ENCODE assay signal across 15 cellular contexts in the genomic region with DNA sequence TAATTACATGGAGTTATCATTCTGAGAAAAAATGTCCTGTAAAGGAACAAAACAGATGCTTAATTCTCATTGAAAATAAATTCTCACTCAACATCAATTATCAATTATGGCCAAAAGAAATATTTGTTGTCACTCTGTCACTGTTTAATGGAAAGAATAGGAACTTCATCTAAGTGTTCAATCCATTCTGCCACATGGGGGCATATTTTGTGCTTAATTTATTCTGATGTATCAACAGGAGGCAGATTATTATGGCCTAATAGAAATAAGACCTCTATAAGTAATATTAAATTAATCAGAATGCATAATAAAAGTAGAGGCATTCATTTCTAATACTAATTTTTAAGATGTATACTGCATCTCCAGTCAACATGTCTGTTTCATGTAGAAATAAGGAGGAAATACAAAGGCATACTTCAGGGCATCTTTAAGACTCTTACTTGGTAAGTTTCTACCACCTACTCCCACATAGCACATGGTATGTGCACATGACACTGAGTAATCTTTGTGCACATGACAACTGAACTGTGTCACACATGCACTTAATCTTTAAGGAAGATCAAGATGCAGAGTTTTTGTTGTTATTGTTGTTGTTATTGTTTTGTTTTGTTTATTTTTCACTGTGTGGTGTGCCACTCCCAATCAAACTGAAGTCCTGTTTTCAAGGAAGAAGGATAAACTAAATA.
DNase-seq lines count a peak whose midpoint lies in the region; ATAC-seq, FAIRE-seq and TF ChIP-seq lines count a peak whose summit lies in the region.
"Had no signal": no experiment of that assay in that cellular context is flagged by ENCODE, and none has a peak within 500 bp of the region (broad histone marks: within the 10 kb centered on the region; RNA-seq: fewer than 3 reads in every experiment).

No MANE protein-coding gene starts in this region.

- FAIRE-seq in urothelium cell line (lab: Jason Lieb, UNC): no peak

- peak; percentile 5 for TF ChIP-seq CTCF in AG09309 (IDR thresholded peaks at IDR 0.05; ENCODE audit: control insufficient read depth, insufficient read depth, low read depth, low read length, missing control alignments)
- TF ChIP-seq CTCF in HFFc6 (IDR thresholded peaks at IDR 0.05): peak; percentile 71
- TF ChIP-seq CTCF in VCaP (conservative IDR thresholded peaks at IDR 0.05): 0 out of 2 replicates have a peak, but pooled peaks have one; percentile 14
- peak; percentile 10 for TF ChIP-seq CTCF in fibroblast of villous mesenchyme (IDR thresholded peaks at IDR 0.05; ENCODE audit: insufficient read depth, low read depth, low read length)

- H3K4me3 Mint-ChIP-seq in HFFc6: no peak overlapping the region
- H3K4me3 Mint-ChIP-seq: activated naive CD4-positive, alpha-beta T cell treated with anti-CD3 and anti-CD28 coated beads, Interleukin-2, amount 10 ng/mL, durations not matched to agents 7 days and 5 days had no signal

- H3K4me3 ChIP-seq in AG09309 (ENCODE audit: control insufficient read depth, low read depth, low read length) (no peak overlapping the region), fibroblast of villous mesenchyme (ENCODE audit: low read depth, low read length) (no peak overlapping the region)
- H3K4me3 ChIP-seq: heart right ventricle, thoracic aorta had no signal

- DNase-seq in AG09309 (ENCODE audit: low read depth) (no peak), HFFc6 (peak; percentile 18), fibroblast of villous mesenchyme (ENCODE audit: low read depth) (no peak), urothelium cell line (ENCODE audit: low spot score) (no peak)
- DNase-seq in activated CD4-positive, alpha-beta T cell treated with anti-CD3 and anti-CD28 coated beads for 1 hour: no peak
- DNase-seq: activated naive CD4-positive, alpha-beta T cell treated with anti-CD3 and anti-CD28 coated beads, Interleukin-2, amount 10 ng/mL, durations not matched to agents 7 days and 5 days; C1 segment of cervical spinal cord; heart right ventricle; NCI-H1105 treated with DMSO at 0.1 percent for 48 hours; NCI-H446 had no signal

- H3K27ac Mint-ChIP-seq in HFFc6: peak overlapping the region; percentile 3; the same call in 1 of the 2 replicates
- H3K27ac Mint-ChIP-seq: activated naive CD4-positive, alpha-beta T cell treated with anti-CD3 and anti-CD28 coated beads, Interleukin-2, amount 10 ng/mL, durations not matched to agents 7 days and 5 days had no signal

- H3K4me1 Mint-ChIP-seq in HFFc6 (ENCODE audit: low read depth): peaks cover 28% of the 10 kb centered on the region
- H3K4me1 Mint-ChIP-seq: activated naive CD4-positive, alpha-beta T cell treated with anti-CD3 and anti-CD28 coated beads, Interleukin-2, amount 10 ng/mL, durations not matched to agents 7 days and 5 days had no signal

- H3K27ac ChIP-seq in VCaP: no peak overlapping the region
- H3K27ac ChIP-seq: heart right ventricle, thoracic aorta had no signal

- ATAC-seq in GM21447 (IDR thresholded peaks at IDR 0.05; ENCODE audit: unreplicated experiment) (no peak), GM18868 (IDR thresholded peaks at IDR 0.05; ENCODE audit: unreplicated experiment) (no peak)
- ATAC-seq: heart right ventricle, left lobe of liver had no signal

- peaks cover 4% of the 10 kb centered on the region; the same call in 1 of the 2 replicates for H3K36me3 Mint-ChIP-seq in HFFc6 (ENCODE audit: low read depth)
- H3K36me3 Mint-ChIP-seq: activated naive CD4-positive, alpha-beta T cell treated with anti-CD3 and anti-CD28 coated beads, Interleukin-2, amount 10 ng/mL, durations not matched to agents 7 days and 5 days had no signal

- H3K27me3 Mint-ChIP-seq in HFFc6 (ENCODE audit: insufficient read depth): no peaks in the 10 kb centered on the region
- H3K27me3 Mint-ChIP-seq: activated naive CD4-positive, alpha-beta T cell treated with anti-CD3 and anti-CD28 coated beads, Interleukin-2, amount 10 ng/mL, durations not matched to agents 7 days and 5 days had no signal

- H3K9me3 Mint-ChIP-seq in HFFc6: no peaks in the 10 kb centered on the region
- H3K9me3 Mint-ChIP-seq: activated naive CD4-positive, alpha-beta T cell treated with anti-CD3 and anti-CD28 coated beads, Interleukin-2, amount 10 ng/mL, durations not matched to agents 7 days and 5 days had no signal

Comparison
In these comparisons a context has a peak if more than half of its experiments do, and no peak if none do; other contexts are left out.
1. CTCF ChIP-seq: peak in every context shown above with its lines; median percentile 71 in HFFc6; 14 in VCaP; 10 in fibroblast of villous mesenchyme; 5 in AG09309.